ENCODE assay signal across 8 cellular contexts in the genomic region with DNA sequence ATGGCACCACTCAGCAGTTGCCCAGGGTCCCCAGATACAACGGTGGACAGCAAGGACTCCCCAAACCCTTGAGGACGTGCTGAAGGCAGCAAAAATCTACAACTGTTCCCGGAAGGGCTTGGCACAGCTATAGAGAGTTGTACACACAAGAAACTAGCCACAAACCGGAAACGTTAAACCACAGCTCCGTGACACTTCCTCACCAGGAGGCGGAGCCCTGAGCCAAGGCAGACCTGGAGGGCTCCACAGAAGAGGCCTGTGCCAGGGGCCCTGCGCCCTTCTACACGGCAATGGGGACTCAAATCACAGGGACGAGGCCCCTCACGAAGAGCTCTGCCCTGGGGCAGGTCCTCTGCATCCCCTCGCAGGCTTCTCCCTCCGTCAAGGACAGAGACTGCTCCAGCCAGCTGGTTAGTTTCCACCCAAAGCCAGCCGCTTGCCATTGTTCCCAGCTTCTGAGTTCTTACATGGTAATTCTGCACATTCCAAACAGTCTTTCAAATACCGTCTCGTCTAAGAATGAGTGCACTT.
A peak's percentile ranks its signal among the peaks of the same experiment; 100 is the strongest.
DNase-seq lines count a peak whose midpoint lies in the region; ATAC-seq, FAIRE-seq and TF ChIP-seq lines count a peak whose summit lies in the region.

No MANE protein-coding gene starts in this region.

- H3K9me3 Mint-ChIP-seq in CD4-positive, alpha-beta T cell, result no peaks in the 10 kb centered on the region
- no peaks in the 10 kb centered on the region for H3K9me3 Mint-ChIP-seq in chondrocyte (ENCODE audit: low read depth)

- no peaks in the 10 kb centered on the region for H3K9me3 ChIP-seq in CD4-positive, alpha-beta T cell (ENCODE audit: control insufficient read depth, low read length)

- H3K27me3 Mint-ChIP-seq in CD4-positive, alpha-beta T cell, result no peaks in the 10 kb centered on the region
- H3K27me3 Mint-ChIP-seq in chondrocyte (ENCODE audit: low read depth), result no peaks in the 10 kb centered on the region

- H3K4me3 Mint-ChIP-seq in CD4-positive, alpha-beta T cell, result peak overlapping the region; percentile 91
- peak overlapping the region; percentile 0 for H3K4me3 Mint-ChIP-seq in chondrocyte (ENCODE audit: unreplicated experiment)

- peak; percentile 80 to 93 (median 86) for DNase-seq in CD4-positive, alpha-beta T cell
- DNase-seq in KG1 (lab: John Stamatoyannopoulos, UW) (peak; percentile 81), chondrocyte (ENCODE audit: low spot score) (no peak), midbrain (lab: John Stamatoyannopoulos, UW) (peak; percentile 52), frontal cortex (ENCODE audit: low spot score in 2 of 2) (no peak)
- peak; percentile 82 to 93 for DNase-seq in stimulated activated CD8-positive, alpha-beta memory T cell treated with anti-CD3 and anti-CD28 coated beads, Interleukin-7, amount 100 ng/mL, for 1 hour (ENCODE audit: low read depth in 2 of 2)

- no peak for FAIRE-seq in frontal cortex (lab: Jason Lieb, UNC)

- intact Hi-C loops in CD4-positive, alpha-beta T cell (cut with DNase I, micrococcal nuclease), result loop anchor here (1.0 to 10.0 kb wide), 15 partner anchors 8 to 725 kb away; no protein-coding TSS in a partner anchor

- CTCF ChIA-PET in CD4-positive, alpha-beta T cell (lab: Charles Lee), result interaction anchor here (0.6 to 2.2 kb wide), 41 partner anchors 9 to 618 kb away, joined by 3 to 79 read pairs (median 5); a partner anchor contains a TSS

- peak; percentile 69 for TF ChIP-seq CTCF in CD4-positive, alpha-beta T cell (IDR thresholded peaks at IDR 0.05)
- TF ChIP-seq CTCF in chondrocyte (IDR thresholded peaks at IDR 0.05), result peak; percentile 68

- POLR2A ChIA-PET in CD4-positive, alpha-beta T cell (lab: Charles Lee), result interaction anchor here (0.5 to 5.9 kb wide), 27 partner anchors 8 to 758 kb away, joined by 3 to 87 read pairs (median 6); a partner anchor contains a TSS

- peaks cover 81% of the 10 kb centered on the region for H3K4me1 Mint-ChIP-seq in CD4-positive, alpha-beta T cell (ENCODE audit: low read depth)
- H3K4me1 Mint-ChIP-seq in chondrocyte (ENCODE audit: low read depth), result peaks cover 63% of the 10 kb centered on the region

- no peaks in the 10 kb centered on the region for H3K27me3 ChIP-seq in CD4-positive, alpha-beta T cell (ENCODE audit: control insufficient read depth, insufficient read depth, low read length)

- peak overlapping the region; percentile 83 for H3K27ac ChIP-seq in CD4-positive, alpha-beta T cell (ENCODE audit: low read depth, low read length)

- H3K36me3 Mint-ChIP-seq in CD4-positive, alpha-beta T cell (ENCODE audit: low read depth), result no peaks in the 10 kb centered on the region
- H3K36me3 Mint-ChIP-seq in chondrocyte (ENCODE audit: low read depth), result no peaks in the 10 kb centered on the region

- H3K27ac Mint-ChIP-seq in CD4-positive, alpha-beta T cell, result peak overlapping the region; percentile 95
- peak overlapping the region; percentile 93 for H3K27ac Mint-ChIP-seq in chondrocyte (ENCODE audit: unreplicated experiment)

- ATAC-seq in CD4-positive, alpha-beta T cell (ENCODE audit: poor library complexity), result peak; percentile 74
- ATAC-seq in GM21528 (IDR thresholded peaks at IDR 0.05; ENCODE audit: low FRiP score, unreplicated experiment), result peak; percentile 90
- ATAC-seq in activated CD4-positive, CD25-positive, alpha-beta regulatory T cell treated with anti-CD3 and anti-CD28 coated beads, Interleukin-2, amount 50 U/mL, for 24 hours, result peak; percentile 91 to 95

Comparison
In these comparisons a context has a peak if more than half of its experiments do, and no peak if none do; other contexts are left out.
1. DNase-seq: peak in CD4-positive, alpha-beta T cell (10 of 10), KG1 (single experiment), midbrain (single experiment) and stimulated activated CD8-positive, alpha-beta memory T cell treated with anti-CD3 and anti-CD28 coated beads, Interleukin-7, amount 100 ng/mL, for 1 hour (2 of 2); none in chondrocyte (single experiment) and frontal cortex (0 of 2).
2. Peak in every context shown above with its lines, with median percentiles within 50 percentile points of each other: ATAC-seq.